18 cellular contexts compared by ENCODE assay signal in the genomic region with DNA sequence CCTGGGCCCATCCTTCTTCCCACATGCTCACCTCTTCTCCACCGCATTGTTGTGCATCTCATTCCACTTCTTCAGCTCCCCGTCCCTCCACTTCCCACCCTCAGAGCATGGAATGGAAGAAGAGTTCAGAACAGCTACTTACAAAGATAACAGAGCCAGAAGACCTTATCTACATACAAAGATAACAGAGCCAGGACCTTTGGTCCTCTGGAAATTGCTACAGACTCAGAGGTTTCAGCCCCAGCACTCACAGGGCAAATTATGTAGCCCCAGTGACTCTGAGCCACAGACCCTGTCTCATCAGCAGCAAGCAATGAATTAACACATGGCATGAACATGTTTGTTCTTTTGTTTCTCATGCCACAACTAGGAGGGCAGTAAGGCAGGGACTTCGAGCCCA. TPM values are rescaled to one million over a fixed set of nuclear protein-coding genes. Genes with fewer than 3 reads are reported as not detected.
DNase-seq lines count a peak whose midpoint lies in the region; ATAC-seq and TF ChIP-seq lines count a peak whose summit lies in the region.
"Had no signal": no experiment of that assay in that cellular context is flagged by ENCODE, and none has a peak within 500 bp of the region (broad histone marks: within the 10 kb centered on the region; RNA-seq: fewer than 3 reads in every experiment).

No MANE protein-coding gene starts in this region.

- H3K9ac ChIP-seq in Loucy (ENCODE audit: low read depth, low read length, poor library complexity, severe bottlenecking) (no peak overlapping the region), liver (ENCODE audit: low read depth in 1 of 2, low read length in 2 of 2) (no peak overlapping the region), smooth muscle cell (ENCODE audit: low read depth) (no peak overlapping the region)
- H3K9ac ChIP-seq: GM23248 had no signal

- H3K4me2 ChIP-seq in Loucy (ENCODE audit: low read depth, low read length, poor library complexity, severe bottlenecking) (no peak overlapping the region), smooth muscle cell (no peak overlapping the region)

- no peaks in the 10 kb centered on the region for H3K9me3 ChIP-seq in Caco-2
- no peaks in the 10 kb centered on the region for H3K9me3 ChIP-seq in Loucy (ENCODE audit: insufficient read depth, low read depth, low read length)
- no peaks in the 10 kb centered on the region for H3K9me3 ChIP-seq in liver (ENCODE audit: control insufficient read depth in 4 of 4, low read length in 3 of 4)
- no peaks in the 10 kb centered on the region for H3K9me3 ChIP-seq in smooth muscle cell (replicated peaks; ENCODE audit: low read depth)
- no peaks in the 10 kb centered on the region for H3K9me3 ChIP-seq in upper lobe of left lung

- H3K27me3 ChIP-seq in Caco-2 (replicated peaks; ENCODE audit: control insufficient read depth, insufficient read depth, low read length) (no peaks in the 10 kb centered on the region), Loucy (ENCODE audit: insufficient read depth, low read length, poor library complexity, severe bottlenecking) (no peaks in the 10 kb centered on the region), liver (ENCODE audit: control insufficient read depth in 4 of 4, insufficient read depth in 4 of 4, low read length in 3 of 4) (no peaks in the 10 kb centered on the region), smooth muscle cell (ENCODE audit: low read depth) (no peaks in the 10 kb centered on the region), upper lobe of left lung (no peaks in the 10 kb centered on the region)

- peak overlapping the region; percentile 47 for H3K27ac Mint-ChIP-seq in Caco-2 (ENCODE audit: unreplicated experiment)
- H3K27ac Mint-ChIP-seq in activated CD8-positive, alpha-beta memory T cell treated with anti-CD3 and anti-CD28 coated beads, Interleukin-2, amount 10 ng/mL, durations not matched to agents 7 days and 5 days = no peak overlapping the region
- H3K27ac Mint-ChIP-seq: B cell had no signal

- peaks cover 7% of the 10 kb centered on the region for H3K4me1 Mint-ChIP-seq in Caco-2 (ENCODE audit: low read depth, unreplicated experiment)
- no peaks in the 10 kb centered on the region for H3K4me1 Mint-ChIP-seq in activated CD8-positive, alpha-beta memory T cell treated with anti-CD3 and anti-CD28 coated beads, Interleukin-2, amount 10 ng/mL, durations not matched to agents 7 days and 5 days

- DNase-seq in Caco-2 (peak in 1 of 2 experiments; percentile 61), smooth muscle cell (lab: John Stamatoyannopoulos, UW; ENCODE audit: unreplicated experiment) (no peak), upper lobe of left lung (no peak)
- no peak for DNase-seq in activated CD8-positive, alpha-beta memory T cell treated with anti-CD3 and anti-CD28 coated beads, Interleukin-2, amount 10 ng/mL, durations not matched to agents 7 days and 5 days
- DNase-seq: GM23248, H7, KG1, MM.1S, NCI-H2029, NCI-H2227 treated with DMSO at 0.1 percent for 48 hours, NCI-H510A, NCI-H69, RPMI8226, SHP77 had no signal

- H3K27ac ChIP-seq in liver (ENCODE audit: low read depth in 1 of 2, low read length in 2 of 2) (no peak overlapping the region), smooth muscle cell (ENCODE audit: low read depth) (peak overlapping the region; percentile 67), upper lobe of left lung (no peak overlapping the region)
- H3K27ac ChIP-seq: GM23248 had no signal

- no TSS peak for BruUV-seq in Caco-2 (replicated peaks; lab: Mats Ljungman, UMichigan)

- TF ChIP-seq CTCF in Caco-2 (IDR thresholded peaks at IDR 0.05; ENCODE audit: insufficient read depth in 1 of 2, low read depth in 1 of 2, low read length in 1 of 2, severe bottlenecking in 1 of 2, unreplicated experiment in 1 of 2) = no peak
- no peak for TF ChIP-seq CTCF in Loucy (conservative IDR thresholded peaks at IDR 0.05; ENCODE audit: low read length)
- TF ChIP-seq CTCF in liver (IDR thresholded peaks at IDR 0.05; ENCODE audit: low read depth, low read length, missing input control) = no peak
- no peak for TF ChIP-seq CTCF in smooth muscle cell (IDR thresholded peaks at IDR 0.05; ENCODE audit: borderline replicate concordance, insufficient read depth, poor library complexity, severe bottlenecking)
- TF ChIP-seq CTCF in upper lobe of left lung (IDR thresholded peaks at IDR 0.05) = no peak

- H3F3A ChIP-seq in Loucy (ENCODE audit: low read depth) = no peaks in the 10 kb centered on the region
- no peaks in the 10 kb centered on the region for H3F3A ChIP-seq in smooth muscle cell (ENCODE audit: low read depth)

- H3K4me3 ChIP-seq in Caco-2 (ENCODE audit: low read depth, low read length) (no peak overlapping the region), Loucy (ENCODE audit: low read length, poor library complexity, severe bottlenecking) (no peak overlapping the region), liver (ENCODE audit: low read depth in 1 of 3, low read length in 3 of 3) (no peak overlapping the region), smooth muscle cell (no peak overlapping the region), upper lobe of left lung (no peak overlapping the region)
- H3K4me3 ChIP-seq: GM23248 had no signal

- H3K36me3 Mint-ChIP-seq in Caco-2 (ENCODE audit: insufficient read depth, unreplicated experiment) = no peaks in the 10 kb centered on the region
- no peaks in the 10 kb centered on the region for H3K36me3 Mint-ChIP-seq in activated CD8-positive, alpha-beta memory T cell treated with anti-CD3 and anti-CD28 coated beads, Interleukin-2, amount 10 ng/mL, durations not matched to agents 7 days and 5 days

- CTCF ChIA-PET in Caco-2 (lab: Charles Lee) = interaction anchor here (0.7 to 1.2 kb wide), 7 partner anchors 9 to 35 kb away, joined by 3 to 10 read pairs (median 3); no protein-coding TSS in a partner anchor
- CTCF ChIA-PET in activated CD8-positive, alpha-beta memory T cell treated with anti-CD3 and anti-CD28 coated beads, Interleukin-2, amount 10 ng/mL, durations not matched to agents 7 days and 5 days (lab: Charles Lee) = no interaction called here

- no peaks in the 10 kb centered on the region for H3K9me2 ChIP-seq in Loucy (replicated peaks; ENCODE audit: low read depth, low read length)

- 62% methylated on average over 3 of the region's 3 CpGs for WGBS in liver
- 79% methylated on average over 3 of the region's 3 CpGs for WGBS in smooth muscle cell (ENCODE audit: low lambda C conversion rate)
- 88 to 95% methylated on average over 3 of the region's 3 CpGs for WGBS in upper lobe of left lung, 2 donors

- POLR2A ChIA-PET in Caco-2 (lab: Charles Lee) = interaction anchor here (1.1 kb wide), 1 partner anchor 13 kb away, joined by 3 read pairs; no protein-coding TSS in a partner anchor

- intact Hi-C loops in Caco-2 (cut with micrococcal nuclease; ENCODE audit: unreplicated experiment) = no loop called here

- H3K4me1 ChIP-seq in Caco-2 (peaks cover 20% of the 10 kb centered on the region), Loucy (ENCODE audit: insufficient read depth, low read length, poor library complexity, severe bottlenecking) (peaks cover 3% of the 10 kb centered on the region), liver (ENCODE audit: control insufficient read depth in 4 of 4, insufficient read depth in 4 of 4, low read length in 3 of 4) (peaks cover 10 to 37% (median 29%) of the 10 kb centered on the region in 4 donors), smooth muscle cell (ENCODE audit: low read depth) (no peaks in the 10 kb centered on the region), upper lobe of left lung (peaks cover 2 to 29% (median 19%) of the 10 kb centered on the region in 4 donors)

- no peaks in the 10 kb centered on the region for H3K9me3 Mint-ChIP-seq in Caco-2 (ENCODE audit: unreplicated experiment)
- H3K9me3 Mint-ChIP-seq in activated CD8-positive, alpha-beta memory T cell treated with anti-CD3 and anti-CD28 coated beads, Interleukin-2, amount 10 ng/mL, durations not matched to agents 7 days and 5 days (ENCODE audit: low read depth) = no peaks in the 10 kb centered on the region

- H4K20me1 ChIP-seq in Loucy (ENCODE audit: insufficient read depth, low read length, poor library complexity, severe bottlenecking) (no peaks in the 10 kb centered on the region), smooth muscle cell (ENCODE audit: low read depth) (peaks cover 98% of the 10 kb centered on the region)

- no peak for TF ChIP-seq POLR2A in upper lobe of left lung (IDR thresholded peaks at IDR 0.05)

- no peak overlapping the region for H3K4me3 Mint-ChIP-seq in Caco-2 (ENCODE audit: unreplicated experiment)
- no peak overlapping the region for H3K4me3 Mint-ChIP-seq in activated CD8-positive, alpha-beta memory T cell treated with anti-CD3 and anti-CD28 coated beads, Interleukin-2, amount 10 ng/mL, durations not matched to agents 7 days and 5 days
- H3K4me3 Mint-ChIP-seq: B cell had no signal

- no peak for TF ChIP-seq EP300 in upper lobe of left lung (IDR thresholded peaks at IDR 0.05)

- H3K36me3 ChIP-seq in Caco-2 (ENCODE audit: control insufficient read depth, insufficient read depth, low read length) (no peaks in the 10 kb centered on the region), Loucy (ENCODE audit: insufficient read depth, low read length) (no peaks in the 10 kb centered on the region), liver (ENCODE audit: control insufficient read depth in 4 of 4, insufficient read depth in 3 of 4, low read depth in 1 of 4, low read length in 3 of 4) (no peaks in the 10 kb centered on the region), smooth muscle cell (ENCODE audit: low read depth) (peaks cover 16% of the 10 kb centered on the region), upper lobe of left lung (peaks cover 3 to 83% (median 44%) of the 10 kb centered on the region in 4 donors)

- H3K79me2 ChIP-seq in Loucy (ENCODE audit: insufficient read depth, low read length) = no peaks in the 10 kb centered on the region
- peaks cover 22% of the 10 kb centered on the region for H3K79me2 ChIP-seq in smooth muscle cell (ENCODE audit: low read depth)

- H3K27me3 Mint-ChIP-seq in Caco-2 (ENCODE audit: insufficient read depth, unreplicated experiment) = no peaks in the 10 kb centered on the region
- no peaks in the 10 kb centered on the region for H3K27me3 Mint-ChIP-seq in activated CD8-positive, alpha-beta memory T cell treated with anti-CD3 and anti-CD28 coated beads, Interleukin-2, amount 10 ng/mL, durations not matched to agents 7 days and 5 days

- no peak for TF ChIP-seq RAD21 in liver (IDR thresholded peaks at IDR 0.05)

- ATAC-seq in activated CD8-positive, alpha-beta memory T cell treated with anti-CD3 and anti-CD28 coated beads, Interleukin-2, amount 10 ng/mL, durations not matched to agents 7 days and 5 days = no peak
- ATAC-seq in upper lobe of left lung (ENCODE audit: low FRiP score in 2 of 2) (no peak), GM21528 (IDR thresholded peaks at IDR 0.05; ENCODE audit: low FRiP score, unreplicated experiment) (no peak)

- H2AFZ ChIP-seq in Loucy (ENCODE audit: low read length) = peak overlapping the region; percentile 63
- no peak overlapping the region for H2AFZ ChIP-seq in smooth muscle cell (ENCODE audit: low read depth)
- H2AFZ ChIP-seq: GM23248 had no signal

RNA-seq across cellular contexts. Expression of a gene that starts 28.7 kb away (rescaled TPM):
- total RNA-seq in Caco-2 (2022) (18.3 and 20.7 TPM in 2 replicates), liver (1 to 10 TPM; 3.1 to 5.7 TPM), smooth muscle cell (2.9 and 3.6 TPM in 2 replicates), upper lobe of left lung (10 to 100 TPM in 2 of 6 donors, 1 to 10 TPM in 4; 6.7 to 17.0 (median 9.2) TPM)
- polyA plus RNA-seq in liver (10 to 100 TPM in 1 of 2 donors, 1 to 10 TPM in 1; 4.8 to 11.9 TPM), smooth muscle cell (4.8 and 7.1 TPM in 2 replicates)
- 1 to 10 TPM; 3.4 to 5.1 TPM for total RNA-seq in activated CD8-positive, alpha-beta memory T cell treated with anti-CD3 and anti-CD28 coated beads, Interleukin-2, amount 10 ng/mL, durations not matched to agents 7 days and 5 days
